28 cellular contexts compared by ENCODE assay signal in genomic region chr2:30940805-30941204, GRCh38.
"Had no signal": no experiment of that assay in that cellular context is flagged by ENCODE, and none has a peak within 500 bp of the region (broad histone marks: within the 10 kb centered on the region; RNA-seq: fewer than 3 reads in every experiment).

No MANE protein-coding gene starts in this region.

- H3K9me3 Mint-ChIP-seq: naive thymus-derived CD4-positive, alpha-beta T cell; natural killer cell; nephron; neural crest cell; stimulated activated effector memory CD8-positive, alpha-beta T cell treated with anti-CD3 and anti-CD28 coated beads, Interleukin-12 subunit alpha, Interleukin-12 subunit beta, amount 100 ng/mL, for 72 hours; stimulated activated naive B cell treated with anti-CD40 and anti-IgM and Interleukin-4, amounts not matched to agents 10 μg/mL and 1 μg/mL and 100 μg/mL, for 72 hours; type B pancreatic cell had no signal

- H3K27ac Mint-ChIP-seq: naive thymus-derived CD4-positive, alpha-beta T cell; natural killer cell; nephron; progenitor cell of endocrine pancreas; stimulated activated effector memory CD8-positive, alpha-beta T cell treated with anti-CD3 and anti-CD28 coated beads, Interleukin-12 subunit alpha, Interleukin-12 subunit beta, amount 100 ng/mL, for 72 hours; stimulated activated naive B cell treated with anti-CD40 and anti-IgM and Interleukin-4, amounts not matched to agents 10 μg/mL and 1 μg/mL and 100 μg/mL, for 72 hours; type B pancreatic cell had no signal

- H3K9ac ChIP-seq: parathyroid adenoma had no signal

- H3K36me3 Mint-ChIP-seq: naive thymus-derived CD4-positive, alpha-beta T cell; natural killer cell; stimulated activated effector memory CD8-positive, alpha-beta T cell treated with anti-CD3 and anti-CD28 coated beads, Interleukin-12 subunit alpha, Interleukin-12 subunit beta, amount 100 ng/mL, for 72 hours; stimulated activated naive B cell treated with anti-CD40 and anti-IgM and Interleukin-4, amounts not matched to agents 10 μg/mL and 1 μg/mL and 100 μg/mL, for 72 hours; type B pancreatic cell had no signal

- H3K27ac ChIP-seq: ovary, parathyroid adenoma, psoas muscle, right lobe of liver, sigmoid colon, stomach, testis, tibial artery, transverse colon, upper lobe of right lung, uterus had no signal

- H3K27me3 ChIP-seq: ovary, right lobe of liver, sigmoid colon, stomach, testis, tibial artery, transverse colon, upper lobe of right lung, uterus had no signal

- H3K4me1 ChIP-seq: psoas muscle, right lobe of liver, sigmoid colon, stomach, testis, tibial artery, transverse colon, upper lobe of right lung, uterus had no signal

- ATAC-seq: naive thymus-derived CD4-positive, alpha-beta T cell; natural killer cell; psoas muscle; right cardiac atrium; right lobe of liver; stimulated activated effector memory CD8-positive, alpha-beta T cell treated with anti-CD3 and anti-CD28 coated beads, Interleukin-12 subunit alpha, Interleukin-12 subunit beta, amount 100 ng/mL, for 72 hours; stimulated activated naive B cell treated with anti-CD40 and anti-IgM and Interleukin-4, amounts not matched to agents 10 μg/mL and 1 μg/mL and 100 μg/mL, for 72 hours; upper lobe of right lung had no signal

- H3K4me3 Mint-ChIP-seq: naive thymus-derived CD4-positive, alpha-beta T cell; natural killer cell; nephron; neural crest cell; stimulated activated effector memory CD8-positive, alpha-beta T cell treated with anti-CD3 and anti-CD28 coated beads, Interleukin-12 subunit alpha, Interleukin-12 subunit beta, amount 100 ng/mL, for 72 hours; stimulated activated naive B cell treated with anti-CD40 and anti-IgM and Interleukin-4, amounts not matched to agents 10 μg/mL and 1 μg/mL and 100 μg/mL, for 72 hours; type B pancreatic cell had no signal

- H3K9me3 ChIP-seq: ovary, psoas muscle, right lobe of liver, sigmoid colon, stomach, testis, tibial artery, transverse colon, upper lobe of right lung, uterus had no signal

- H3K36me3 ChIP-seq: ovary, right lobe of liver, sigmoid colon, stomach, tibial artery, transverse colon, upper lobe of right lung, uterus had no signal

- DNase-seq: naive thymus-derived CD4-positive, alpha-beta T cell; natural killer cell; occipital lobe; ovary; posterior cingulate gyrus; psoas muscle; right cardiac atrium; right lobe of liver; sigmoid colon; small intestine; stimulated activated CD4-positive, alpha-beta T cell treated with anti-CD3 and anti-CD28 coated beads, Interleukin-15, amount 100 ng/mL, for 24 hours; stimulated activated CD4-positive, alpha-beta T cell treated with anti-CD3 and anti-CD28 coated beads, Interleukin-2, amount 100 ng/mL, for 24 hours; stimulated activated CD4-positive, alpha-beta T cell treated with anti-CD3 and anti-CD28 coated beads, Interleukin-2, amount 100 ng/mL, for 48 hours; stimulated activated CD4-positive, alpha-beta T cell treated with anti-CD3 and anti-CD28 coated beads, Interleukin-4, amount 100 ng/mL, for 24 hours; stimulated activated naive B cell treated with anti-CD40 and anti-IgM and Interleukin-4, amounts not matched to agents 10 μg/mL and 1 μg/mL and 100 μg/mL, for 72 hours; stimulated activated naive CD4-positive, alpha-beta T cell treated with Interleukin-2 at 50 U/mL for 16 hours; stomach; testis; tibial artery; transverse colon; upper lobe of right lung; uterus had no signal

- H3K4me1 Mint-ChIP-seq: naive thymus-derived CD4-positive, alpha-beta T cell; natural killer cell; neural crest cell; stimulated activated effector memory CD8-positive, alpha-beta T cell treated with anti-CD3 and anti-CD28 coated beads, Interleukin-12 subunit alpha, Interleukin-12 subunit beta, amount 100 ng/mL, for 72 hours; stimulated activated naive B cell treated with anti-CD40 and anti-IgM and Interleukin-4, amounts not matched to agents 10 μg/mL and 1 μg/mL and 100 μg/mL, for 72 hours had no signal

- H3K4me3 ChIP-seq: ovary, psoas muscle, right lobe of liver, sigmoid colon, stomach, testis, tibial artery, transverse colon, upper lobe of right lung, uterus had no signal

- H3K27me3 Mint-ChIP-seq: stimulated activated naive B cell treated with anti-CD40 and anti-IgM and Interleukin-4, amounts not matched to agents 10 μg/mL and 1 μg/mL and 100 μg/mL, for 72 hours had no signal
